29 cellular contexts compared by ENCODE assay signal in genomic region chr7:42274052-42274451, GRCh38. TPM values are rescaled to one million over a fixed set of nuclear protein-coding genes. Genes with fewer than 3 reads are reported as not detected.
DNase-seq lines count a peak whose midpoint lies in the region; TF ChIP-seq lines count a peak whose summit lies in the region.
"Had no signal": no experiment of that assay in that cellular context is flagged by ENCODE, and none has a peak within 500 bp of the region (broad histone marks: within the 10 kb centered on the region; RNA-seq: fewer than 3 reads in every experiment).

No MANE protein-coding gene starts in this region.

- no peaks in the 10 kb centered on the region for H3K9me3 ChIP-seq in breast epithelium
- no peaks in the 10 kb centered on the region for H3K9me3 ChIP-seq in mammary epithelial cell (replicated peaks; ENCODE audit: insufficient read depth, low read length)
- H3K9me3 ChIP-seq: BLaER1, MG63, ovary, right atrium auricular region, stomach had no signal

- no peaks in the 10 kb centered on the region for H4K20me1 ChIP-seq in mammary epithelial cell (ENCODE audit: insufficient read depth, low read length)
- H4K20me1 ChIP-seq: BLaER1 had no signal

- peak overlapping the region; percentile 88 for H3K27ac Mint-ChIP-seq in MCF 10A (ENCODE audit: low read depth, unreplicated experiment)
- H3K27ac Mint-ChIP-seq: activated CD4-positive, alpha-beta memory T cell treated with anti-CD3 and anti-CD28 coated beads for 36 hours; dendritic cell treated with granulocyte-macrophage colony-stimulating factor and Interleukin-4, amounts not matched to agents 40 ng/mL and 50 ng/mL, for 4 days; IgD-negative memory B cell; naive thymus-derived CD8-positive, alpha-beta T cell; T-helper 2 cell treated with Interferon-gamma antibody and Interleukin-4, amounts not matched to agents 5 μg/mL and 100 μg/mL, for 36 hours; WTC11 had no signal

- H3K27me3 Mint-ChIP-seq in MCF 10A (ENCODE audit: insufficient read depth, unreplicated experiment): no peaks in the 10 kb centered on the region
- H3K27me3 Mint-ChIP-seq: activated CD4-positive, alpha-beta memory T cell treated with anti-CD3 and anti-CD28 coated beads for 36 hours; type B pancreatic cell had no signal

- H3K36me3 ChIP-seq in breast epithelium: no peaks in the 10 kb centered on the region
- no peaks in the 10 kb centered on the region for H3K36me3 ChIP-seq in mammary epithelial cell (ENCODE audit: insufficient read depth, low read length)
- H3K36me3 ChIP-seq: BLaER1, cardiac muscle cell, MG63, ovary, right atrium auricular region, stomach had no signal

- no peaks in the 10 kb centered on the region for H3K79me2 ChIP-seq in mammary epithelial cell (ENCODE audit: insufficient read depth, low read length)

- dilution Hi-C loops in mammary epithelial cell (cut with HindIII; ENCODE audit: low sequenced_read_pairs): no loop called here

- no peaks in the 10 kb centered on the region for H3K9me3 Mint-ChIP-seq in MCF 10A (ENCODE audit: unreplicated experiment)
- H3K9me3 Mint-ChIP-seq: activated CD4-positive, alpha-beta memory T cell treated with anti-CD3 and anti-CD28 coated beads for 36 hours; dendritic cell treated with granulocyte-macrophage colony-stimulating factor and Interleukin-4, amounts not matched to agents 40 ng/mL and 50 ng/mL, for 4 days; T-helper 2 cell treated with Interferon-gamma antibody and Interleukin-4, amounts not matched to agents 5 μg/mL and 100 μg/mL, for 36 hours; type B pancreatic cell; WTC11 had no signal

- intact Hi-C loops in MCF 10A (cut with micrococcal nuclease) (loop anchor here (2.0 to 10.0 kb wide), 2 partner anchors 221 to 611 kb away; no protein-coding TSS in a partner anchor), breast epithelium (cut with DNase I; ENCODE audit: low total_unique reads) (no loop called here), mammary epithelial cell (cut with micrococcal nuclease) (loop anchor here (10.0 kb wide), 1 partner anchor 421 kb away; no protein-coding TSS in a partner anchor)

- H3K4me1 ChIP-seq in breast epithelium: no peaks in the 10 kb centered on the region
- H3K4me1 ChIP-seq in mammary epithelial cell (ENCODE audit: insufficient read depth, low read length): peaks cover 20% of the 10 kb centered on the region
- H3K4me1 ChIP-seq: right atrium auricular region, stomach had no signal

- DNase-seq in MCF 10A (ENCODE audit: unreplicated experiment) (peak; percentile 80), breast epithelium (ENCODE audit: low spot score in 2 of 2) (no peak), mammary epithelial cell (peak; percentile 67), fibroblast of villous mesenchyme (ENCODE audit: low read depth) (peak; percentile 74), NCI-H345 (lab: John Stamatoyannopoulos, UW) (no peak), SW480 (ENCODE audit: low spot score) (no peak)
- DNase-seq in activated CD4-positive, alpha-beta T cell treated with anti-CD3 and anti-CD28 coated beads, Interleukin-2, amount 50 U/mL, for 4 hours: no peak
- no peak for DNase-seq in activated CD4-positive, alpha-beta T cell treated with anti-CD3 and anti-CD28 coated beads for 48 hours
- DNase-seq: 8988T; activated CD4-positive, alpha-beta memory T cell treated with anti-CD3 and anti-CD28 coated beads for 36 hours; activated gamma-delta T cell; GOT3; naive thymus-derived CD8-positive, alpha-beta T cell; NCI-H146; NCI-H524 treated with DMSO at 0.1 percent for 48 hours; ovary; RPMI8226; stimulated activated CD4-positive, alpha-beta T cell treated with anti-CD3 and anti-CD28 coated beads, Interleukin-12 subunit alpha, Interleukin-12 subunit beta, amount 100 ng/mL, for 4 hours; stomach had no signal

- in situ Hi-C loops in mammary epithelial cell (cut with MboI; ENCODE audit: low sequenced_read_pairs in 2 of 2): no loop called here

- BruUV-seq in MCF 10A (replicated peaks; lab: Mats Ljungman, UMichigan) (no TSS peak), mammary epithelial cell (replicated peaks; lab: Mats Ljungman, UMichigan) (no TSS peak)

- no peak overlapping the region for H3K9ac ChIP-seq in mammary epithelial cell (ENCODE audit: insufficient read depth, low read length)
- H3K9ac ChIP-seq: BLaER1 had no signal

- H3K36me3 Mint-ChIP-seq in MCF 10A (ENCODE audit: insufficient read depth, unreplicated experiment): no peaks in the 10 kb centered on the region
- H3K36me3 Mint-ChIP-seq: activated CD4-positive, alpha-beta memory T cell treated with anti-CD3 and anti-CD28 coated beads for 36 hours; IgD-negative memory B cell; naive thymus-derived CD8-positive, alpha-beta T cell; type B pancreatic cell; WTC11 had no signal

- CTCF ChIA-PET in MCF 10A (lab: Yijun Ruan, JAX): interaction anchor here (0.6 to 2.5 kb wide), 8 partner anchors 10 to 416 kb away, joined by 3 to 17 read pairs (median 5); no protein-coding TSS in a partner anchor
- CTCF ChIA-PET in mammary epithelial cell (lab: Charles Lee; ENCODE audit: low non-redundant PET): interaction anchor here (0.7 kb wide), 1 partner anchor 300 kb away, joined by 4 read pairs; no protein-coding TSS in a partner anchor

- peak overlapping the region; percentile 53 for H3K4me3 Mint-ChIP-seq in MCF 10A (ENCODE audit: unreplicated experiment)
- H3K4me3 Mint-ChIP-seq: activated CD4-positive, alpha-beta memory T cell treated with anti-CD3 and anti-CD28 coated beads for 36 hours; dendritic cell treated with granulocyte-macrophage colony-stimulating factor and Interleukin-4, amounts not matched to agents 40 ng/mL and 50 ng/mL, for 4 days; IgD-negative memory B cell; naive thymus-derived CD8-positive, alpha-beta T cell; T-helper 2 cell treated with Interferon-gamma antibody and Interleukin-4, amounts not matched to agents 5 μg/mL and 100 μg/mL, for 36 hours; type B pancreatic cell; WTC11 had no signal

- peak overlapping the region; percentile 57 for H3K4me2 ChIP-seq in mammary epithelial cell (ENCODE audit: insufficient read depth, low read depth, low read length)

- H3K4me3 ChIP-seq in breast epithelium (no peak overlapping the region), mammary epithelial cell (replicated peaks in 1 of 3; ENCODE audit: insufficient read depth in 1 of 3, low read depth in 2 of 3, low read length in 3 of 3) (peak overlapping the region in 1 of 3 experiments; percentile 7), fibroblast of villous mesenchyme (ENCODE audit: low read depth, low read length) (no peak overlapping the region)
- H3K4me3 ChIP-seq: BLaER1, cardiac muscle cell, MG63, ovary, right atrium auricular region, stomach had no signal

- POLR2A ChIA-PET in MCF 10A (lab: Yijun Ruan, JAX): interaction anchor here (0.9 to 3.2 kb wide), 15 partner anchors 9 to 637 kb away, joined by 3 to 23 read pairs (median 6); no protein-coding TSS in a partner anchor

- TF ChIP-seq CTCF in MCF 10A (IDR thresholded peaks at IDR 0.05; ENCODE audit: unreplicated experiment) (no peak), breast epithelium (IDR thresholded peaks at IDR 0.05) (no peak), mammary epithelial cell (conservative IDR thresholded peaks at IDR 0.05 in 1 of 2, IDR thresholded peaks at IDR 0.05 in 1 of 2; ENCODE audit: extremely low read depth in 1 of 2, insufficient read depth in 1 of 2, low read depth in 1 of 2, low read length in 2 of 2) (no peak), fibroblast of villous mesenchyme (IDR thresholded peaks at IDR 0.05; ENCODE audit: insufficient read depth, low read depth, low read length) (no peak)

- 25% methylated on average over 5 of the region's 5 CpGs for WGBS in mammary epithelial cell (ENCODE audit: low coverage, missing lambda C conversion rate)

- H3K27me3 ChIP-seq in breast epithelium (no peaks in the 10 kb centered on the region), mammary epithelial cell (ENCODE audit: insufficient read depth, low read length) (no peaks in the 10 kb centered on the region)
- H3K27me3 ChIP-seq: BLaER1, cardiac muscle cell, MG63, ovary, right atrium auricular region, stomach had no signal

- TF ChIP-seq POLR2A in breast epithelium (IDR thresholded peaks at IDR 0.05): no peak

- no peak overlapping the region for H2AFZ ChIP-seq in mammary epithelial cell (ENCODE audit: low read depth, low read length)

- peaks cover 42% of the 10 kb centered on the region for H3K4me1 Mint-ChIP-seq in MCF 10A (ENCODE audit: insufficient read depth, unreplicated experiment)
- H3K4me1 Mint-ChIP-seq: IgD-negative memory B cell had no signal

- no peak overlapping the region for H3K27ac ChIP-seq in breast epithelium
- peak overlapping the region; percentile 70 for H3K27ac ChIP-seq in mammary epithelial cell (ENCODE audit: insufficient read depth, low read depth, low read length)
- H3K27ac ChIP-seq: BLaER1, cardiac muscle cell, HL-60, ovary, right atrium auricular region, stomach had no signal

RNA-seq across cellular contexts. Expression of gene GLI3, which starts 37.0 kb away (rescaled TPM):
- 23.1 and 27.6 TPM in 2 replicates for total RNA-seq in MCF 10A (2022)
- 10 to 100 TPM; 10.2 to 29.9 (median 22.6) TPM for total RNA-seq in breast epithelium
- 10 to 100 TPM in 1 of 2 donors, 1 to 10 TPM in 1; 6.3 to 26.2 TPM for total RNA-seq in mammary epithelial cell
- 4.3 TPM for polyA plus RNA-seq in mammary epithelial cell
- polyA minus RNA-seq in mammary epithelial cell: 44.0 TPM
- 4.3 and 7.1 TPM in 2 replicates for total RNA-seq in fibroblast of villous mesenchyme
- total RNA-seq: naive thymus-derived CD8-positive, alpha-beta T cell had no signal
- polyA plus RNA-seq: IgD-negative memory B cell; naive thymus-derived CD8-positive, alpha-beta T cell had no signal

Comparison
In these comparisons a context has a peak if more than half of its experiments do, and no peak if none do; other contexts are left out.
1. DNase-seq: peak in MCF 10A (single experiment), mammary epithelial cell (single experiment) and fibroblast of villous mesenchyme (single experiment); none in breast epithelium (0 of 2), NCI-H345 (single experiment), activated CD4-positive, alpha-beta T cell treated with anti-CD3 and anti-CD28 coated beads, Interleukin-2, amount 50 U/mL, for 4 hours (0 of 2), activated CD4-positive, alpha-beta T cell treated with anti-CD3 and anti-CD28 coated beads for 48 hours (single experiment) and SW480 (single experiment).